Comparison of ENCODE assay signal across 8 cellular contexts in the genomic region with DNA sequence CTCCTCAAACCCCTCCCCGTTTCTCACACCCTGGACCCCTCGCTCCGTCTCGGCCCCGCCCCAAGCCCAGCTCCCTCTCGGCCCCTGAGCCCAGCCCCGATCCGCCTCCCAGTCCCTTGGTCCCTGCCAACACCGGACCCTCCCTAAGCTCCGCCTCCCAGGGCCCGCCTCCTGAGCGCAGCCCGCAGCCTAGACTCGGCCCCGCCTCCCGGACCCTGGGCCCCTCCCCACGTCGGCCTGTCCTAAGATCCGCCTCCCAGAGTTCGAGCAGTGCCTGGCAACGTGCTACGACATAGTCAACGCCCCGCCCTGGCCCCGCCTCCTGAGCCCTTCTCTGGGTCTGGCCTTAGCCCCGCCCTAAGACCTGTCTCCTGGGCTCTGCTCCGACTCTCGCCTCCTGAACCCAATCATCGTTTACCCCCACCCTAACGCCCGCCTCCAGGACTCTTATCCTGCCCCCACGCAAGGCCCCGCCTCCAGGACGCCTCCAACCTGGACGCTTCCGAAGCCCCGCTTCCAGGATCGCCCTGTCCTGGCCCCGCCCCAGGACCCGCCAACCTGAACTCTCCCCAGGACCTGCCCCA. TPM values are rescaled to one million over a fixed set of nuclear protein-coding genes. Genes with fewer than 3 reads are reported as not detected.
DNase-seq lines count a peak whose midpoint lies in the region; ATAC-seq, FAIRE-seq and TF ChIP-seq lines count a peak whose summit lies in the region.
"Not testable (repeated sequence)": the region's sequence is repeated elsewhere in the genome, so short reads cannot be mapped to it uniquely, and the experiment has no call there.

No MANE protein-coding gene starts in this region.

- not testable (repeated sequence) for H4K5ac ChIP-seq in IMR-90 (ENCODE audit: low read depth, low read length)

- not testable (repeated sequence) for H2BK120ac ChIP-seq in IMR-90 (ENCODE audit: low read depth, low read length)

- DNase-seq in D721Med (ENCODE audit: insufficient read length, low spot score) (peak; percentile 26), IMR-90 (peak; percentile 98), OCI-LY7 (ENCODE audit: low spot score) (peak; percentile 97), activated T-cell treated with anti-CD3 and anti-CD28 coated beads for 4 hours (peak; percentile 98), epithelial cell of esophagus (ENCODE audit: low read depth) (peak; percentile 99)
- peak; percentile 95 to 99 for DNase-seq in stimulated activated CD8-positive, alpha-beta memory T cell treated with anti-CD3 and anti-CD28 coated beads, Interleukin-2, amount 100 ng/mL, for 48 hours (ENCODE audit: low read depth in 2 of 2)

- peak overlapping the region; percentile 97; the same call in 1 of the 2 replicates for H3K27ac ChIP-seq in IMR-90 (ENCODE audit: insufficient read depth, low read length)
- not testable (repeated sequence) for H3K27ac ChIP-seq in OCI-LY7 (ENCODE audit: low read depth, low read length, poor library complexity, severe bottlenecking)

- peak; percentile 27; the same call in 1 of the 2 replicates for TF ChIP-seq POLR2A in IMR-90 (IDR thresholded peaks at IDR 0.05; ENCODE audit: low read depth, low read length)

- not testable (repeated sequence) for H4K20me1 ChIP-seq in IMR-90 (ENCODE audit: insufficient read depth, low read length); OCI-LY7 (ENCODE audit: insufficient read depth, low read length)

- not testable (repeated sequence) for H2BK5ac ChIP-seq in IMR-90 (ENCODE audit: low read depth, low read length, poor library complexity, severe bottlenecking)

- intact Hi-C loops in IMR-90 (cut with micrococcal nuclease) = loop anchor here (5.0 kb wide), 1 partner anchor 149 kb away; no protein-coding TSS in a partner anchor
- intact Hi-C loops in OCI-LY7 (cut with micrococcal nuclease; ENCODE audit: unreplicated experiment) = loop anchor here (2.0 to 5.0 kb wide), 3 partner anchors 149 to 324 kb away; a partner anchor contains a TSS

- H2AK9ac ChIP-seq in IMR-90 (replicated peaks; ENCODE audit: low read depth, low read length, poor library complexity) = not testable (repeated sequence)

- H3K14ac ChIP-seq in IMR-90 (replicated peaks; ENCODE audit: low read depth, low read length) = not testable (repeated sequence)

- not testable (repeated sequence) for FAIRE-seq in D721Med (lab: Jason Lieb, UNC)

- not testable (repeated sequence) for H3K9me2 ChIP-seq in OCI-LY7 (ENCODE audit: insufficient read depth, low read length)

- POLR2A ChIA-PET in IMR-90 (lab: Charles Lee; ENCODE audit: unreplicated experiment); OCI-LY7 (lab: Charles Lee): not testable (repeated sequence)

- peaks cover 0 to 17% of the 10 kb centered on the region in 2 experiments; a peak in 2 of 4 replicates for H3K79me1 ChIP-seq in IMR-90 (ENCODE audit: low read depth in 1 of 2, low read length in 2 of 2)

- not testable (repeated sequence) for H3K56ac ChIP-seq in IMR-90 (ENCODE audit: extremely low read depth, insufficient read depth, low read length)

- H2AFZ ChIP-seq in IMR-90 (replicated peaks; ENCODE audit: low read length, poor library complexity); OCI-LY7 (ENCODE audit: low read length): not testable (repeated sequence)

- not testable (repeated sequence) for H3K18ac ChIP-seq in IMR-90 (ENCODE audit: low read depth, low read length)

- H3K4me1 ChIP-seq in IMR-90 (ENCODE audit: control insufficient read depth, insufficient read depth, low read length); mononuclear cell (ENCODE audit: insufficient read depth, low read length): not testable (repeated sequence)
- H3K4me1 ChIP-seq in OCI-LY7 (ENCODE audit: insufficient read depth, low read length, poor library complexity, severe bottlenecking) = peaks cover 23% of the 10 kb centered on the region

- H3K9ac ChIP-seq in IMR-90 (ENCODE audit: low read depth, low read length) = not testable (repeated sequence)

- H3K4me2 ChIP-seq in IMR-90 (ENCODE audit: low read depth, low read length) = not testable (repeated sequence)
- H3K4me2 ChIP-seq in OCI-LY7 (ENCODE audit: low read length) = peak overlapping the region; percentile 56

- in situ Hi-C loops in IMR-90 (cut with MboI; ENCODE audit: low sequenced_read_pairs) = not testable (repeated sequence)

- dilution Hi-C loops in IMR-90 (cut with HindIII; ENCODE audit: low sequenced_read_pairs, unreplicated experiment) = not testable (repeated sequence)

- 0% methylated on average over 22 of the region's 40 CpGs; no CpG with 5 or more reads in 1 of the 2 experiments for WGBS in IMR-90 (ENCODE audit: extremely low coverage in 2 of 2, insufficient read length in 1 of 2), 2 experiments

- not testable (repeated sequence) for H3K79me2 ChIP-seq in OCI-LY7 (ENCODE audit: insufficient read depth, low read depth, low read length)

- BruUV-seq in IMR-90 (replicated peaks; lab: Mats Ljungman, UMichigan); OCI-LY7 (replicated peaks; lab: Mats Ljungman, UMichigan): not testable (repeated sequence)

- not testable (repeated sequence) for H4K8ac ChIP-seq in IMR-90 (ENCODE audit: low read depth in 2 of 2, low read length in 2 of 2)

- H3K9me3 ChIP-seq in IMR-90 (ENCODE audit: control insufficient read depth, insufficient read depth, low read length); OCI-LY7 (ENCODE audit: low read length); mononuclear cell (ENCODE audit: low read depth, low read length): not testable (repeated sequence)

- H2AK5ac ChIP-seq in IMR-90 (ENCODE audit: low read depth, low read length) = not testable (repeated sequence)

- not testable (repeated sequence) for H2BK20ac ChIP-seq in IMR-90 (ENCODE audit: low read depth, low read length)

- H3K27me3 ChIP-seq in IMR-90 (ENCODE audit: control insufficient read depth, insufficient read depth, low read length); mononuclear cell (ENCODE audit: insufficient read depth, low read length): not testable (repeated sequence)

- TF ChIP-seq RAD21 in IMR-90 (IDR thresholded peaks at IDR 0.05; ENCODE audit: low read length) = not testable (repeated sequence)

- not testable (repeated sequence) for H3K23ac ChIP-seq in IMR-90 (ENCODE audit: low read depth, low read length)

- CTCF ChIA-PET in IMR-90 (lab: Yijun Ruan, JAX); OCI-LY7 (lab: Charles Lee; ENCODE audit: unreplicated experiment): not testable (repeated sequence)

- not testable (repeated sequence) for H3K4ac ChIP-seq in IMR-90 (ENCODE audit: low read depth, low read length)

- H4K91ac ChIP-seq in IMR-90 (ENCODE audit: insufficient read depth, low read depth, low read length) = not testable (repeated sequence)

- not testable (repeated sequence) for TF ChIP-seq CTCF in D721Med (IDR thresholded peaks at IDR 0.05; ENCODE audit: insufficient read depth, missing control alignments); IMR-90 (conservative IDR thresholded peaks at IDR 0.05; ENCODE audit: low read depth, low read length); OCI-LY7 (conservative IDR thresholded peaks at IDR 0.05; ENCODE audit: low read length); epithelial cell of esophagus (IDR thresholded peaks at IDR 0.05; ENCODE audit: insufficient read depth, low read depth, low read length, missing control alignments)

- H2BK15ac ChIP-seq in IMR-90 (ENCODE audit: low read depth, low read length) = not testable (repeated sequence)

- not testable (repeated sequence) for H3K36me3 ChIP-seq in IMR-90 (ENCODE audit: control insufficient read depth, insufficient read depth, low read length); OCI-LY7 (ENCODE audit: insufficient read depth, low read length)

- peak overlapping the region; percentile 83 for H3K4me3 ChIP-seq in IMR-90 (ENCODE audit: insufficient read depth, low read depth, low read length)
- peak overlapping the region; percentile 72 for H3K4me3 ChIP-seq in OCI-LY7 (ENCODE audit: low read depth, low read length, poor library complexity, severe bottlenecking)
- H3K4me3 ChIP-seq in epithelial cell of esophagus (ENCODE audit: low read length) = peak overlapping the region; percentile 56
- H3K4me3 ChIP-seq in mononuclear cell (ENCODE audit: low read length) = peak overlapping the region; percentile 45

- H3K9me1 ChIP-seq in IMR-90 (ENCODE audit: insufficient read depth, low read length) = not testable (repeated sequence)

- ATAC-seq in GM21576 (IDR thresholded peaks at IDR 0.05; ENCODE audit: unreplicated experiment) (peak; percentile 83), IMR-90 (ENCODE audit: low read depth) (peak; percentile 81)

TF ChIP-seq in IMR-90, 13 proteins besides CTCF, POLR2A, EP300 and RAD21:
- peak; percentile 89 for TF ChIP-seq RFX5 (IDR thresholded peaks at IDR 0.05; ENCODE audit: low read depth, low read length)

RNA-seq across cellular contexts. Expression of a gene that starts 53.1 kb away (rescaled TPM):
- total RNA-seq in IMR-90 (2012; rRNA removed) (not detected in 2 replicates), OCI-LY7 (2022) (not detected in 2 replicates), mononuclear cell (0.10 TPM)
- polyA plus RNA-seq in IMR-90 (2012; rRNA removed) = not detected in 2 replicates
- not detected in 2 replicates for polyA plus RNA-seq in IMR-90 (2012; cell fraction: cytosol; rRNA removed)
- polyA plus RNA-seq in IMR-90 (2012; cell fraction: nucleus; rRNA removed; ENCODE audit: low replicate concordance) = not detected in 2 replicates
- not detected in 2 replicates for total RNA-seq in OCI-LY7 (2014; rRNA removed; shearing (Covaris generic))

Comparison
In these comparisons a context has a peak if more than half of its experiments do, and no peak if none do; other contexts are left out.
1. DNase-seq: peak in every context shown above with its lines; median percentile 99 in epithelial cell of esophagus; 98 in IMR-90; 98 in activated T-cell treated with anti-CD3 and anti-CD28 coated beads for 4 hours; 97 in OCI-LY7; 97 in stimulated activated CD8-positive, alpha-beta memory T cell treated with anti-CD3 and anti-CD28 coated beads, Interleukin-2, amount 100 ng/mL, for 48 hours; 26 in D721Med.